Comparison of ENCODE assay signal across 10 cellular contexts in the genomic region with DNA sequence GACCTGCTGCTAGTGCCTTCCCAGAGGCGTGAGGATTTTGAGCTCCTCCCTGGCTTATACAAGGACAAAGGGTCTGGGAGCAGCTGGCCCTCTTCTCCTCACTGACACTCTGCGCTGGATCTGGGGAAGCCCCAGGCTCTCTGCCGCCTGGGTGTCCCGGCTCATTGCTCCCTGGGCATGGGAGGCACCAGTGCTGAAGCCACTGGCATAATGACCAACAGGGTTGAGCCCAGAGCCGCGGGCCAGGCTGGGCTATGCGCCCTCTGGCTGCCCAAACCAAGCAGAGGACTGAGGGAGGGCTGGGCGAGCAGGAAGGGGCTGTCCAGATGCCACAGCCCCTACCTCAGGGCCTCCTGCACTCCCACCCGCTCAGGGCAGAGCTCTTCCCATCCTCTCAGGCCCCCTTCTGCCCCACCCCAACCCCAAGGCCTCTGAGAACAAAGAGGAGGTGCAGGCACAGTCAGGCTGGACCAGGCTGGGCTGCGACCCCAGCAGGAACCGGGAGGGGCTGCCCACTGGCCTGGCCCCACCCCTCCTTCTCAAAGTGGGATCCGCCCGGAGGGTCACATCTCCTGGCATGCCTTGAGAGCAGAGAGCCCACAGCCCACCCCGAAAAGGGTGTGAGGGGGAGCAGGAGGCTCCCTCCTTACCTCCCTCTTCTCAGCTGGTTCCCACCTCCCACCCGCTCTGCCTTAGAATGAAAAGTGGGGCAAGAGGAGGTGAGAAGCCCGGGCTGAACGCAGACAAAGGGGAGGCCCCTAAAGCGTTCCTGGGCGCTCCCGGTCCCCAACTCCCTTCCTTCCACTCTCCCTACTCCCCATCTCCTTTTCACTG. TPM values are rescaled to one million over a fixed set of nuclear protein-coding genes. Genes with fewer than 3 reads are reported as not detected.
DNase-seq lines count a peak whose midpoint lies in the region; ATAC-seq and TF ChIP-seq lines count a peak whose summit lies in the region.
"Had no signal": no experiment of that assay in that cellular context is flagged by ENCODE, and none has a peak within 500 bp of the region (broad histone marks: within the 10 kb centered on the region; RNA-seq: fewer than 3 reads in every experiment).

No MANE protein-coding gene starts in this region.

- TF ChIP-seq POLR2A in transverse colon (IDR thresholded peaks at IDR 0.05) = no peak

- H3K79me2 ChIP-seq in mammary epithelial cell (ENCODE audit: insufficient read depth, low read length) = no peaks in the 10 kb centered on the region

- POLR2A ChIA-PET in MCF 10A (lab: Yijun Ruan, JAX) = interaction anchor here (0.7 kb wide), 1 partner anchor 190 kb away, joined by 4 read pairs; no protein-coding TSS in a partner anchor

- no peak for TF ChIP-seq EP300 in transverse colon (IDR thresholded peaks at IDR 0.05; ENCODE audit: low read depth)

- H4K20me1 ChIP-seq in mammary epithelial cell (ENCODE audit: insufficient read depth, low read length) = no peaks in the 10 kb centered on the region

- H3K36me3 ChIP-seq in mammary epithelial cell (ENCODE audit: insufficient read depth, low read length) (no peaks in the 10 kb centered on the region), transverse colon (no peaks in the 10 kb centered on the region)
- H3K36me3 ChIP-seq: BLaER1 had no signal

- H3K4me1 ChIP-seq in mammary epithelial cell (ENCODE audit: insufficient read depth, low read length) (peaks cover 5% of the 10 kb centered on the region), transverse colon (peaks cover 13 to 27% (median 20%) of the 10 kb centered on the region in 4 donors)

- H3K4me1 Mint-ChIP-seq in MCF 10A (ENCODE audit: insufficient read depth, unreplicated experiment) (peaks cover 4% of the 10 kb centered on the region), memory B cell (peaks cover 8% of the 10 kb centered on the region)

- CTCF ChIA-PET in MCF 10A (lab: Yijun Ruan, JAX) (interaction anchor here (0.6 to 2.4 kb wide), 10 partner anchors 13 to 522 kb away, joined by 3 to 14 read pairs (median 4); no protein-coding TSS in a partner anchor), mammary epithelial cell (lab: Charles Lee; ENCODE audit: low non-redundant PET) (interaction anchor here (0.6 kb wide), 1 partner anchor 441 kb away, joined by 7 read pairs; no protein-coding TSS in a partner anchor)

- H3K4me3 Mint-ChIP-seq in MCF 10A (ENCODE audit: unreplicated experiment) = peak overlapping the region; percentile 14
- peak overlapping the region; percentile 44 for H3K4me3 Mint-ChIP-seq in memory B cell

- dilution Hi-C loops in mammary epithelial cell (cut with HindIII; ENCODE audit: low sequenced_read_pairs) = no loop called here

- H3K27ac ChIP-seq in mammary epithelial cell (ENCODE audit: insufficient read depth, low read depth, low read length) = no peak overlapping the region
- no peak overlapping the region for H3K27ac ChIP-seq in coronary artery
- no peak overlapping the region for H3K27ac ChIP-seq in transverse colon
- H3K27ac ChIP-seq: BLaER1 had no signal

- H3K4me3 ChIP-seq in mammary epithelial cell (replicated peaks in 1 of 3; ENCODE audit: insufficient read depth in 1 of 3, low read depth in 2 of 3, low read length in 3 of 3) (no peak overlapping the region), coronary artery (peak overlapping the region; percentile 89), transverse colon (peak overlapping the region in 2 of 4 donors; percentile 14 to 49)

- ATAC-seq in memory B cell (ENCODE audit: low read depth) (no peak), esophagus mucosa (no peak)

- H3K27ac Mint-ChIP-seq in MCF 10A (ENCODE audit: low read depth, unreplicated experiment) = no peak overlapping the region
- H3K27ac Mint-ChIP-seq in memory B cell = no peak overlapping the region

- H3K9me3 Mint-ChIP-seq in MCF 10A (ENCODE audit: unreplicated experiment) (no peaks in the 10 kb centered on the region), memory B cell (no peaks in the 10 kb centered on the region)

- no TSS peak for BruUV-seq in MCF 10A (replicated peaks; lab: Mats Ljungman, UMichigan)
- no TSS peak for BruUV-seq in mammary epithelial cell (replicated peaks; lab: Mats Ljungman, UMichigan)

- no peak for DNase-seq in MCF 10A (ENCODE audit: unreplicated experiment)
- DNase-seq in mammary epithelial cell = no peak
- DNase-seq in coronary artery (ENCODE audit: low spot score) = no peak
- DNase-seq in memory B cell (ENCODE audit: low spot score in 2 of 2) = no peak
- DNase-seq in transverse colon = peak; percentile 10
- no peak for DNase-seq in activated CD8-positive, alpha-beta memory T cell treated with anti-CD3 and anti-CD28 coated beads, Interleukin-2, amount 50 U/mL, for 48 hours
- no peak for DNase-seq in SKM-1 (lab: John Stamatoyannopoulos, UW; ENCODE audit: unreplicated experiment)
- DNase-seq: activated T-cell treated with anti-CD3 and anti-CD28 coated beads for 4 hours had no signal

- H3K9me3 ChIP-seq in mammary epithelial cell (replicated peaks; ENCODE audit: insufficient read depth, low read length) (no peaks in the 10 kb centered on the region), transverse colon (no peaks in the 10 kb centered on the region)
- H3K9me3 ChIP-seq: BLaER1 had no signal

- intact Hi-C loops in MCF 10A (cut with micrococcal nuclease) (loop anchor here (5.0 kb wide), 1 partner anchor 241 kb away; no protein-coding TSS in a partner anchor), mammary epithelial cell (cut with micrococcal nuclease) (no loop called here), transverse colon (cut with DNase I; ENCODE audit: low total_unique reads) (no loop called here)

- H3K4me2 ChIP-seq in mammary epithelial cell (ENCODE audit: insufficient read depth, low read depth, low read length) = no peak overlapping the region

- H3K36me3 Mint-ChIP-seq in MCF 10A (ENCODE audit: insufficient read depth, unreplicated experiment) (no peaks in the 10 kb centered on the region), memory B cell (no peaks in the 10 kb centered on the region)

- in situ Hi-C loops in mammary epithelial cell (cut with MboI; ENCODE audit: low sequenced_read_pairs in 2 of 2) = loop anchor here in 1 of 2 donors (25.0 kb wide), 1 partner anchor 181 kb away; no protein-coding TSS in a partner anchor
- in situ Hi-C loops in transverse colon (cut with MboI; ENCODE audit: low pct_ligation_motif_present in 1 of 4, low pct_unique_long_range_greater_than_20kb in 1 of 4, low sequenced_read_pairs in 3 of 4) = loop anchor here in 2 of 4 donors (25.0 kb wide), 1 partner anchor 181 kb away; no protein-coding TSS in a partner anchor

- TF ChIP-seq CTCF in MCF 10A (IDR thresholded peaks at IDR 0.05; ENCODE audit: unreplicated experiment) (no peak), mammary epithelial cell (conservative IDR thresholded peaks at IDR 0.05 in 1 of 2, IDR thresholded peaks at IDR 0.05 in 1 of 2; ENCODE audit: extremely low read depth in 1 of 2, insufficient read depth in 1 of 2, low read depth in 1 of 2, low read length in 2 of 2) (no peak), coronary artery (IDR thresholded peaks at IDR 0.05) (peak; percentile 14), transverse colon (IDR thresholded peaks at IDR 0.05) (no peak)

- H3K9ac ChIP-seq in mammary epithelial cell (ENCODE audit: insufficient read depth, low read length) = no peak overlapping the region
- H3K9ac ChIP-seq: BLaER1 had no signal

- H3K27me3 ChIP-seq in mammary epithelial cell (ENCODE audit: insufficient read depth, low read length) (peaks cover 9% of the 10 kb centered on the region), transverse colon (peaks cover 62% of the 10 kb centered on the region)

- H2AFZ ChIP-seq in mammary epithelial cell (ENCODE audit: low read depth, low read length) = no peak overlapping the region

- WGBS in mammary epithelial cell (ENCODE audit: low coverage, missing lambda C conversion rate) = 94% methylated on average over 3 of the region's 20 CpGs
- WGBS in transverse colon (ENCODE audit: low coverage in 1 of 2), 2 donors = 19% methylated on average over 14 of the region's 20 CpGs; no CpG with 5 or more reads in 1 of the 2 donors

- H3K27me3 Mint-ChIP-seq in MCF 10A (ENCODE audit: insufficient read depth, unreplicated experiment) (peaks cover 45% of the 10 kb centered on the region), memory B cell (peaks cover 18% of the 10 kb centered on the region)

RNA-seq across cellular contexts. Expression of a gene that starts 1.5 kb away (rescaled TPM):
- total RNA-seq in MCF 10A (2022) (not detected in 2 replicates), mammary epithelial cell (under 1 TPM in 1 of 2 donors, not detected in 1; 0.35 TPM), transverse colon (under 1 TPM in 2 of 4 donors, not detected in 2; 0.27 to 0.95 TPM), esophagus mucosa (0.32 TPM)
- not detected for polyA plus RNA-seq in mammary epithelial cell
- not detected for polyA minus RNA-seq in mammary epithelial cell
